Comparison of ENCODE assay signal across 8 cellular contexts in the genomic region with DNA sequence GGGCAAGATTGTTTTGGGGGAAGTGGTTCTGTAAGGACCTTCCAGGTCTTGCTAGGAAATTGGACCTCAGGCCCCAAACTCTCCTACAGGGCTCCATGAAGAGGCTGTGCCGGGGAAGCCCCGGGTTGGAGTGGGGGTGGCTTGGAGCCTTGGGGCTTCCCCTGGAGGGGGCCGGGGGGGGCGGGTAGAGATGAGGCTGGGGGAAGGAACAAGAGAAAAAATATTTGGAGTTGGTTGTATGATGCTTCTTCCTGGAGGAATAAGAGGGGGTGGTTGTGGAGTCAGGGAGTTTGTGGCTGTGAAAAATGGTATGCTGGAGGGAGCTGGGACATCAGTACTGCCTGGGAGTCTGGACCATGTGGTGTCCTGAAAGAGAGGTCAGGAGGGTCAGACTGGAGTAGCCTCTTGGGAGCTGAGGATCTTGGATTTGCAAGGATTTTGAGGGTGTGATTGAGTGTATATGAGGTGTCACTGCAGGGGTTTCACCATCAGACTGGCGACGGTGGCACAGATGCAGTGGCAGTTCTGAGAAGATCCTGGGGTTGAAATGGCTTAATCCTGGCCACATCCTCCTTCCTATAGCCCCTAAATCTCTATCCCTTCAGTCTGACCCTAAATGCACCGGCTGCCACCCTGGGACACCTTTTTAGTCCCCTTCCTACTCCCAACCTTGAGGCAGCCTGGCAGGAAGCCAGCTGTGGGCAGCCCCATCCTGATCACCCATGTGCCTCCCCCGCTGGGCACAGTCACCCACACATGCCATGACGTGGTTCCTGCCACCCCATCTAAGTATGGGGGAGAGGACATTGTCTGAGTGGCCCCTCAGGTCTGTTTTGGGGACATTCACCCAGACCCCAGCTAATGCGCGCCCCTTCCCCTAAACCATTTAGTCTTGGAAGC. TPM values are rescaled to one million over a fixed set of nuclear protein-coding genes. Genes with fewer than 3 reads are reported as not detected.
DNase-seq lines count a peak whose midpoint lies in the region; ATAC-seq and TF ChIP-seq lines count a peak whose summit lies in the region.

No MANE protein-coding gene starts in this region.

- TF ChIP-seq CTCF in KMS-11 (conservative IDR thresholded peaks at IDR 0.05; ENCODE audit: low read depth, low read length) (no peak), fibroblast of the aortic adventitia (IDR thresholded peaks at IDR 0.05; ENCODE audit: insufficient read depth, low read length) (no peak)

- peaks cover 68% of the 10 kb centered on the region for H3K4me1 ChIP-seq in KMS-11 (ENCODE audit: low read depth, poor library complexity, severe bottlenecking)

- ATAC-seq in GM19351 (IDR thresholded peaks at IDR 0.05; ENCODE audit: unreplicated experiment) (no peak), GM21529 (IDR thresholded peaks at IDR 0.05; ENCODE audit: unreplicated experiment) (no peak)

- DNase-seq in activated T-cell treated with anti-CD3 and anti-CD28 coated beads for 1 hour (ENCODE audit: low read depth) (peak; percentile 78), fibroblast of the aortic adventitia (ENCODE audit: low read depth) (no peak), NCI-H2171 treated with DMSO at 0.1 percent for 48 hours (lab: John Stamatoyannopoulos, UW) (no peak), NCI-H2107 (lab: John Stamatoyannopoulos, UW) (no peak)
- DNase-seq in stimulated activated CD4-positive, alpha-beta T cell treated with anti-CD3 and anti-CD28 coated beads, Interleukin-1b, Interleukin-23, amount 100 ng/mL, for 48 hours = peak; percentile 62

- no peak overlapping the region for H2AFZ ChIP-seq in KMS-11 (ENCODE audit: low read depth)

- H3K4me3 ChIP-seq in KMS-11 (IDR thresholded peaks at IDR 0.05; ENCODE audit: insufficient read depth, low read depth, low read length) (peak overlapping the region; percentile 4), fibroblast of the aortic adventitia (ENCODE audit: low read depth, low read length) (peak overlapping the region; percentile 95)

- peak overlapping the region; percentile 93 for H3K27ac ChIP-seq in KMS-11

- no peaks in the 10 kb centered on the region for H4K20me1 ChIP-seq in KMS-11 (ENCODE audit: insufficient read depth)

- no peaks in the 10 kb centered on the region for H3K36me3 ChIP-seq in KMS-11 (ENCODE audit: insufficient read depth)

- H3K27me3 ChIP-seq in KMS-11 (ENCODE audit: insufficient read depth, low read depth) = no peaks in the 10 kb centered on the region

- peak overlapping the region; percentile 83 for H3K9ac ChIP-seq in KMS-11

- H3K79me2 ChIP-seq in KMS-11 (ENCODE audit: insufficient read depth, low read depth) = peaks cover 76% of the 10 kb centered on the region

- H3K4me2 ChIP-seq in KMS-11 = peak overlapping the region; percentile 86

RNA-seq across cellular contexts. Expression of a gene that starts 10.9 kb away (rescaled TPM):
- total RNA-seq in fibroblast of the aortic adventitia (ENCODE audit: low replicate concordance) = 16.0 and 25.2 TPM in 2 replicates

RNA-seq across cellular contexts. Expression of a gene that starts 32.2 kb away (rescaled TPM):
- total RNA-seq in fibroblast of the aortic adventitia (ENCODE audit: low replicate concordance) = 2.9 and 40.4 TPM in 2 replicates

RNA-seq across cellular contexts. Expression of a gene that starts 44.6 kb away (rescaled TPM):
- total RNA-seq in fibroblast of the aortic adventitia (ENCODE audit: low replicate concordance) = 5.9 TPM in 1 of 2 replicates, not detected in the other

Comparison
In these comparisons a context has a peak if more than half of its experiments do, and no peak if none do; other contexts are left out.
1. DNase-seq: peak in activated T-cell treated with anti-CD3 and anti-CD28 coated beads for 1 hour (single experiment) and stimulated activated CD4-positive, alpha-beta T cell treated with anti-CD3 and anti-CD28 coated beads, Interleukin-1b, Interleukin-23, amount 100 ng/mL, for 48 hours (single experiment); none in fibroblast of the aortic adventitia (single experiment), NCI-H2171 treated with DMSO at 0.1 percent for 48 hours (single experiment) and NCI-H2107 (single experiment).